9 cellular contexts compared by ENCODE assay signal in genomic region chr13:73984949-73985691, GRCh38.
DNase-seq lines count a peak whose midpoint lies in the region; ATAC-seq lines count a peak whose summit lies in the region.
"Had no signal": no experiment of that assay in that cellular context is flagged by ENCODE, and none has a peak within 500 bp of the region (broad histone marks: within the 10 kb centered on the region; RNA-seq: fewer than 3 reads in every experiment).

No MANE protein-coding gene starts in this region.

- peak overlapping the region; percentile 42 for H3K27ac ChIP-seq in CD4-positive, alpha-beta memory T cell (ENCODE audit: low read depth, low read length)

- intact Hi-C loops in CD4-positive, alpha-beta memory T cell (cut with micrococcal nuclease) = loop anchor here (1.0 to 5.0 kb wide), 7 partner anchors 14 to 302 kb away; no protein-coding TSS in a partner anchor

- H3K4me3 ChIP-seq in CD4-positive, alpha-beta memory T cell (ENCODE audit: low read length in 2 of 2) = peak overlapping the region; percentile 34 to 46

- no peak for ATAC-seq in HG03460 (IDR thresholded peaks at IDR 0.05; ENCODE audit: unreplicated experiment)

- peaks cover 76% of the 10 kb centered on the region for H3K4me1 ChIP-seq in CD4-positive, alpha-beta memory T cell (ENCODE audit: insufficient read depth, low read length)

- POLR2A ChIA-PET in CD4-positive, alpha-beta memory T cell (lab: Charles Lee; ENCODE audit: partially characterized antibody) = interaction anchor here (0.5 to 2.3 kb wide), 21 partner anchors 9 to 359 kb away, joined by 3 to 25 read pairs (median 5); partner anchors contain the start of gene KLF12

- DNase-seq in CD4-positive, alpha-beta memory T cell = peak; percentile 74 to 90 (median 82)
- peak in 3 of 4 experiments; percentile 1 to 22 (median 17) for DNase-seq in activated CD4-positive, CD25-positive, alpha-beta regulatory T cell (lab: John Stamatoyannopoulos, UW)
- DNase-seq in activated naive CD4-positive, alpha-beta T cell treated with anti-CD3 and anti-CD28 coated beads, Interleukin-2, amount 10 ng/mL, durations not matched to agents 7 days and 5 days = peak; percentile 81
- DNase-seq in stimulated activated CD4-positive, alpha-beta T cell treated with anti-CD3 and anti-CD28 coated beads, Interleukin-15, amount 100 ng/mL, for 1 hour (ENCODE audit: low read depth in 1 of 2, low spot score in 1 of 2) = peak; percentile 35 to 48
- DNase-seq in hepatic stellate cell (ENCODE audit: low spot score) (no peak), H4 (ENCODE audit: low spot score) (no peak), NCI-H510A treated with DMSO at 0.1 percent for 48 hours (lab: John Stamatoyannopoulos, UW) (no peak)

- H3K9me3 ChIP-seq in CD4-positive, alpha-beta memory T cell (ENCODE audit: control insufficient read depth in 1 of 2, low read length in 2 of 2) = no peaks in the 10 kb centered on the region

- H3K4me1 Mint-ChIP-seq in CD4-positive, alpha-beta memory T cell = peaks cover 35 to 50% (median 47%) of the 10 kb centered on the region in 4 donors
- H3K4me1 Mint-ChIP-seq in activated naive CD4-positive, alpha-beta T cell treated with anti-CD3 and anti-CD28 coated beads, Interleukin-2, amount 10 ng/mL, durations not matched to agents 7 days and 5 days = peaks cover 31% of the 10 kb centered on the region

- H3K36me3 ChIP-seq in CD4-positive, alpha-beta memory T cell (ENCODE audit: insufficient read depth, low read length) = peaks cover 4% of the 10 kb centered on the region

- peak overlapping the region in 4 of 7 donors; percentile 93 to 95 (median 94) for H3K27ac Mint-ChIP-seq in CD4-positive, alpha-beta memory T cell
- peak overlapping the region; percentile 93 for H3K27ac Mint-ChIP-seq in activated naive CD4-positive, alpha-beta T cell treated with anti-CD3 and anti-CD28 coated beads, Interleukin-2, amount 10 ng/mL, durations not matched to agents 7 days and 5 days
- H3K27ac Mint-ChIP-seq: type B pancreatic cell had no signal

- H3K27me3 Mint-ChIP-seq in CD4-positive, alpha-beta memory T cell = no peaks in the 10 kb centered on the region
- H3K27me3 Mint-ChIP-seq in activated naive CD4-positive, alpha-beta T cell treated with anti-CD3 and anti-CD28 coated beads, Interleukin-2, amount 10 ng/mL, durations not matched to agents 7 days and 5 days = no peaks in the 10 kb centered on the region
- H3K27me3 Mint-ChIP-seq: type B pancreatic cell had no signal

- H3K36me3 Mint-ChIP-seq in CD4-positive, alpha-beta memory T cell = peaks cover 13 to 19% of the 10 kb centered on the region in 2 donors
- peaks cover 20% of the 10 kb centered on the region for H3K36me3 Mint-ChIP-seq in activated naive CD4-positive, alpha-beta T cell treated with anti-CD3 and anti-CD28 coated beads, Interleukin-2, amount 10 ng/mL, durations not matched to agents 7 days and 5 days
- H3K36me3 Mint-ChIP-seq: type B pancreatic cell had no signal

- CTCF ChIA-PET in CD4-positive, alpha-beta memory T cell (lab: Charles Lee; ENCODE audit: partially characterized antibody) = interaction anchor here (0.6 to 4.0 kb wide), 17 partner anchors 10 to 302 kb away, joined by 3 to 42 read pairs (median 3); no protein-coding TSS in a partner anchor
- CTCF ChIA-PET in activated naive CD4-positive, alpha-beta T cell treated with anti-CD3 and anti-CD28 coated beads, Interleukin-2, amount 10 ng/mL, durations not matched to agents 7 days and 5 days (lab: Charles Lee) = interaction anchor here (0.6 to 2.5 kb wide), 8 partner anchors 13 to 303 kb away, joined by 3 to 26 read pairs (median 4); no protein-coding TSS in a partner anchor

- no peaks in the 10 kb centered on the region for H3K9me3 Mint-ChIP-seq in CD4-positive, alpha-beta memory T cell
- peaks cover 1% of the 10 kb centered on the region for H3K9me3 Mint-ChIP-seq in activated naive CD4-positive, alpha-beta T cell treated with anti-CD3 and anti-CD28 coated beads, Interleukin-2, amount 10 ng/mL, durations not matched to agents 7 days and 5 days
- H3K9me3 Mint-ChIP-seq: type B pancreatic cell had no signal

- no peaks in the 10 kb centered on the region for H3K27me3 ChIP-seq in CD4-positive, alpha-beta memory T cell (ENCODE audit: insufficient read depth, low read length)

- H3K4me3 Mint-ChIP-seq in CD4-positive, alpha-beta memory T cell = peak overlapping the region; percentile 65 to 89 (median 80)
- peak overlapping the region; percentile 54 for H3K4me3 Mint-ChIP-seq in activated naive CD4-positive, alpha-beta T cell treated with anti-CD3 and anti-CD28 coated beads, Interleukin-2, amount 10 ng/mL, durations not matched to agents 7 days and 5 days
- H3K4me3 Mint-ChIP-seq: type B pancreatic cell had no signal

Comparison
In these comparisons a context has a peak if more than half of its experiments do, and no peak if none do; other contexts are left out.
1. DNase-seq: peak in CD4-positive, alpha-beta memory T cell (5 of 5), activated CD4-positive, CD25-positive, alpha-beta regulatory T cell (3 of 4), activated naive CD4-positive, alpha-beta T cell treated with anti-CD3 and anti-CD28 coated beads, Interleukin-2, amount 10 ng/mL, durations not matched to agents 7 days and 5 days (single experiment) and stimulated activated CD4-positive, alpha-beta T cell treated with anti-CD3 and anti-CD28 coated beads, Interleukin-15, amount 100 ng/mL, for 1 hour (2 of 2); none in hepatic stellate cell (single experiment), H4 (single experiment) and NCI-H510A treated with DMSO at 0.1 percent for 48 hours (single experiment).